In genomic region chr16:68093816-68094613, GRCh38 we compare ENCODE assay signal across 8 cellular contexts. TPM values are rescaled to one million over a fixed set of nuclear protein-coding genes. Genes with fewer than 3 reads are reported as not detected.
DNase-seq lines count a peak whose midpoint lies in the region; ATAC-seq and TF ChIP-seq lines count a peak whose summit lies in the region.

No MANE protein-coding gene starts in this region.

- CTCF ChIA-PET in T-cell (lab: Charles Lee) = interaction anchor here (0.6 to 4.0 kb wide), 25 partner anchors 9 to 144 kb away, joined by 3 to 18 read pairs (median 4); partner anchors contain the start of gene NFATC3 (in 1 of the 2)

- H3K9me3 Mint-ChIP-seq in activated T-cell treated with anti-CD3 and anti-CD28 coated beads, Interleukin-2, amount 50 U/mL, for 72 hours = no peaks in the 10 kb centered on the region
- no peaks in the 10 kb centered on the region for H3K9me3 Mint-ChIP-seq in T-cell
- H3K9me3 Mint-ChIP-seq in stimulated activated memory B cell treated with anti-CD40 and anti-IgM and Interleukin-4, amounts not matched to agents 10 μg/mL and 1 μg/mL and 100 μg/mL, for 72 hours = no peaks in the 10 kb centered on the region

- H3K4me3 Mint-ChIP-seq in activated T-cell treated with anti-CD3 and anti-CD28 coated beads, Interleukin-2, amount 50 U/mL, for 72 hours = peak overlapping the region; percentile 47 to 64
- peak overlapping the region; percentile 21 to 50 (median 35) for H3K4me3 Mint-ChIP-seq in T-cell
- H3K4me3 Mint-ChIP-seq in stimulated activated memory B cell treated with anti-CD40 and anti-IgM and Interleukin-4, amounts not matched to agents 10 μg/mL and 1 μg/mL and 100 μg/mL, for 72 hours = no peak overlapping the region

- H3K4me1 Mint-ChIP-seq in activated T-cell treated with anti-CD3 and anti-CD28 coated beads, Interleukin-2, amount 50 U/mL, for 72 hours (ENCODE audit: low read depth) = peaks cover 91% of the 10 kb centered on the region
- H3K4me1 Mint-ChIP-seq in T-cell = peaks cover 89 to 91% (median 91%) of the 10 kb centered on the region in 3 donors
- H3K4me1 Mint-ChIP-seq in stimulated activated memory B cell treated with anti-CD40 and anti-IgM and Interleukin-4, amounts not matched to agents 10 μg/mL and 1 μg/mL and 100 μg/mL, for 72 hours = peaks cover 84% of the 10 kb centered on the region

- no peak for DNase-seq in activated T-cell treated with anti-CD3 and anti-CD28 coated beads, Interleukin-2, amount 50 U/mL, for 72 hours
- DNase-seq in activated T-cell treated with anti-CD3 and anti-CD28 coated beads for 4 hours = no peak
- peak in 1 of 34 experiments; percentile 14 for DNase-seq in T-cell
- DNase-seq in fibroblast of the aortic adventitia (ENCODE audit: low read depth) = peak; percentile 69
- no peak for DNase-seq in SW480 (ENCODE audit: low spot score)
- DNase-seq in COLO829 (ENCODE audit: low spot score) = no peak

- no peaks in the 10 kb centered on the region for H3K27me3 Mint-ChIP-seq in activated T-cell treated with anti-CD3 and anti-CD28 coated beads, Interleukin-2, amount 50 U/mL, for 72 hours (ENCODE audit: low read depth)
- H3K27me3 Mint-ChIP-seq in T-cell = no peaks in the 10 kb centered on the region
- H3K27me3 Mint-ChIP-seq in stimulated activated memory B cell treated with anti-CD40 and anti-IgM and Interleukin-4, amounts not matched to agents 10 μg/mL and 1 μg/mL and 100 μg/mL, for 72 hours = no peaks in the 10 kb centered on the region

- POLR2A ChIA-PET in T-cell (lab: Charles Lee) = interaction anchor here (0.5 to 0.7 kb wide), 3 partner anchors 117 to 176 kb away, joined by 3 to 4 read pairs (median 3); no protein-coding TSS in a partner anchor

- no peak overlapping the region for H3K4me3 ChIP-seq in fibroblast of the aortic adventitia (ENCODE audit: low read depth, low read length)

- peak; percentile 85 to 86 for ATAC-seq in activated T-cell treated with anti-CD3 and anti-CD28 coated beads, Interleukin-2, amount 50 U/mL, for 72 hours (replicated peaks in 1 of 2)
- ATAC-seq in T-cell (replicated peaks in 1 of 4) = peak; percentile 77 to 86 (median 80)
- ATAC-seq in stimulated activated memory B cell treated with anti-CD40 and anti-IgM and Interleukin-4, amounts not matched to agents 10 μg/mL and 1 μg/mL and 100 μg/mL, for 72 hours = peak; percentile 56
- ATAC-seq in GM18502 (IDR thresholded peaks at IDR 0.05; ENCODE audit: poor library complexity, unreplicated experiment) = no peak

- H3K27ac Mint-ChIP-seq in activated T-cell treated with anti-CD3 and anti-CD28 coated beads, Interleukin-2, amount 50 U/mL, for 72 hours = peak overlapping the region; percentile 80
- H3K27ac Mint-ChIP-seq in T-cell = peak overlapping the region; percentile 76 to 79
- H3K27ac Mint-ChIP-seq in stimulated activated memory B cell treated with anti-CD40 and anti-IgM and Interleukin-4, amounts not matched to agents 10 μg/mL and 1 μg/mL and 100 μg/mL, for 72 hours = no peak overlapping the region

- peaks cover 0 to 3% of the 10 kb centered on the region in 2 donors for H3K36me3 Mint-ChIP-seq in activated T-cell treated with anti-CD3 and anti-CD28 coated beads, Interleukin-2, amount 50 U/mL, for 72 hours (ENCODE audit: insufficient read depth in 2 of 2)
- H3K36me3 Mint-ChIP-seq in T-cell = no peaks in the 10 kb centered on the region
- H3K36me3 Mint-ChIP-seq in stimulated activated memory B cell treated with anti-CD40 and anti-IgM and Interleukin-4, amounts not matched to agents 10 μg/mL and 1 μg/mL and 100 μg/mL, for 72 hours = no peaks in the 10 kb centered on the region

- TF ChIP-seq CTCF in fibroblast of the aortic adventitia (IDR thresholded peaks at IDR 0.05; ENCODE audit: insufficient read depth, low read length) = peak; percentile 68

RNA-seq across cellular contexts. Expression of gene NFATC3, which starts 8.8 kb away (rescaled TPM):
- total RNA-seq in activated T-cell treated with anti-CD3 and anti-CD28 coated beads, Interleukin-2, amount 50 U/mL, for 72 hours = 10 to 100 TPM; 79.7 to 82.5 TPM
- total RNA-seq in T-cell (100 to 1,000 TPM; 111 to 144 (median 116) TPM), fibroblast of the aortic adventitia (ENCODE audit: low replicate concordance) (17.7 and 36.3 TPM in 2 replicates)
